Comparison of ENCODE assay signal across 30 cellular contexts in the genomic region with DNA sequence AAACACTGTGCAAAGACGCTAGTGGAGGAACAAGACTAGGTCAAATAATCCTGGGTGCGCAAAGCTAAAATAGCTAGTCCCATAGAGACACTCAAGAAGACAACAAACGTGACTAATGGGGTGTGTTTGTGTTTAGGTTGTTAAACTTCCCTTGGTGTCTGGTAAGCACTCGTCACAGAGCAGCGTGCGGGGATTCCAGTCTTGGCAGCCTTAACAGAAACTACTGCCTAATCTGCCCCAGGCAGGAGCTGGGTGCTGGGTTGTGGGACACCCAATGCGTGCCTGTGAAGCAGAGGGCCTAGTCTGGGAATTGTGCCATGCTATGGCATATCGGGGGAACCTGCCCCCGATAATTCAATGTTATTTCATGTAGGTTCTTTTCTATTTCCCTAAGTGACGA. TPM values are rescaled to one million over a fixed set of nuclear protein-coding genes. Genes with fewer than 3 reads are reported as not detected.
"Had no signal": no experiment of that assay in that cellular context is flagged by ENCODE, and none has a peak within 500 bp of the region (broad histone marks: within the 10 kb centered on the region; RNA-seq: fewer than 3 reads in every experiment).

No MANE protein-coding gene starts in this region.

- H3K27me3 ChIP-seq: esophagus muscularis mucosa, left lung, thyroid gland, vagina had no signal

- H3K9me3 ChIP-seq: esophagus muscularis mucosa, thyroid gland, vagina had no signal

- H3K4me3 Mint-ChIP-seq: memory B cell; natural killer cell; neural crest cell; stimulated activated effector memory CD8-positive, alpha-beta T cell treated with anti-CD3 and anti-CD28 coated beads, Interleukin-12 subunit alpha, Interleukin-12 subunit beta, amount 100 ng/mL, for 72 hours had no signal

- H2AFZ ChIP-seq: parathyroid adenoma had no signal

- H3K27ac Mint-ChIP-seq: memory B cell; natural killer cell; progenitor cell of endocrine pancreas; stimulated activated effector memory CD8-positive, alpha-beta T cell treated with anti-CD3 and anti-CD28 coated beads, Interleukin-12 subunit alpha, Interleukin-12 subunit beta, amount 100 ng/mL, for 72 hours had no signal

- ATAC-seq: heart right ventricle; left cardiac atrium; left lung; natural killer cell; sciatic nerve; stimulated activated effector memory CD8-positive, alpha-beta T cell treated with anti-CD3 and anti-CD28 coated beads, Interleukin-12 subunit alpha, Interleukin-12 subunit beta, amount 100 ng/mL, for 72 hours had no signal

- H3K9ac ChIP-seq: parathyroid adenoma had no signal

- H3K36me3 Mint-ChIP-seq: memory B cell; natural killer cell; stimulated activated effector memory CD8-positive, alpha-beta T cell treated with anti-CD3 and anti-CD28 coated beads, Interleukin-12 subunit alpha, Interleukin-12 subunit beta, amount 100 ng/mL, for 72 hours had no signal

- DNase-seq: dorsolateral prefrontal cortex; effector CD4-positive, alpha-beta T cell; foreskin melanocyte; glutamatergic neuron; heart right ventricle; hippocampal formation; left cardiac atrium; left lung; natural killer cell; stimulated activated CD4-positive, alpha-beta T cell treated with anti-CD3 and anti-CD28 coated beads, Interleukin-12 subunit alpha, Interleukin-12 subunit beta, amount 100 ng/mL, for 4 hours; stimulated activated CD4-positive, alpha-beta T cell treated with anti-CD3 and anti-CD28 coated beads, Interleukin-1b, Interleukin-23, amount 100 ng/mL, for 48 hours; stimulated activated CD4-positive, alpha-beta T cell treated with anti-CD3 and anti-CD28 coated beads, Interleukin-4, amount 100 ng/mL, for 1 hour; stimulated activated naive CD4-positive, alpha-beta T cell treated with Interleukin-2 at 50 U/mL for 16 hours; stomach; thyroid gland; trophoblast cell had no signal

- H3K4me2 ChIP-seq: smooth muscle cell had no signal

- H3K4me1 Mint-ChIP-seq: memory B cell; natural killer cell; stimulated activated effector memory CD8-positive, alpha-beta T cell treated with anti-CD3 and anti-CD28 coated beads, Interleukin-12 subunit alpha, Interleukin-12 subunit beta, amount 100 ng/mL, for 72 hours had no signal

- H3K79me2 ChIP-seq: parathyroid adenoma had no signal

- H3K4me1 ChIP-seq: esophagus muscularis mucosa, heart right ventricle, left lung, parathyroid adenoma, stomach, thyroid gland, vagina had no signal

- H3K27ac ChIP-seq: dorsolateral prefrontal cortex, epithelial cell of prostate, esophagus muscularis mucosa, heart right ventricle, left lung, parathyroid adenoma, stomach, thyroid gland, vagina had no signal

- H3K9me3 Mint-ChIP-seq: memory B cell; natural killer cell; neural crest cell; stimulated activated effector memory CD8-positive, alpha-beta T cell treated with anti-CD3 and anti-CD28 coated beads, Interleukin-12 subunit alpha, Interleukin-12 subunit beta, amount 100 ng/mL, for 72 hours had no signal

- H3K36me3 ChIP-seq: esophagus muscularis mucosa, heart right ventricle, left lung, stomach, thyroid gland, vagina had no signal

- H3K4me3 ChIP-seq: dorsolateral prefrontal cortex, esophagus muscularis mucosa, heart right ventricle, left lung, smooth muscle cell, stomach, thyroid gland, vagina had no signal

RNA-seq across cellular contexts. Expression of a gene that starts 10.8 kb away (rescaled TPM):
- total RNA-seq: esophagus muscularis mucosa, left cardiac atrium, lower leg skin, neural crest cell, osteoblast, progenitor cell of endocrine pancreas, sciatic nerve, smooth muscle cell, temporal lobe had no signal
- polyA plus RNA-seq: smooth muscle cell had no signal

RNA-seq across cellular contexts. Expression of a gene that starts 52.1 kb away (rescaled TPM):
- total RNA-seq: progenitor cell of endocrine pancreas, smooth muscle cell, subcutaneous adipose tissue, temporal lobe had no signal
- polyA plus RNA-seq: smooth muscle cell had no signal
